Comparison of ENCODE assay signal across 17 cellular contexts in the genomic region with DNA sequence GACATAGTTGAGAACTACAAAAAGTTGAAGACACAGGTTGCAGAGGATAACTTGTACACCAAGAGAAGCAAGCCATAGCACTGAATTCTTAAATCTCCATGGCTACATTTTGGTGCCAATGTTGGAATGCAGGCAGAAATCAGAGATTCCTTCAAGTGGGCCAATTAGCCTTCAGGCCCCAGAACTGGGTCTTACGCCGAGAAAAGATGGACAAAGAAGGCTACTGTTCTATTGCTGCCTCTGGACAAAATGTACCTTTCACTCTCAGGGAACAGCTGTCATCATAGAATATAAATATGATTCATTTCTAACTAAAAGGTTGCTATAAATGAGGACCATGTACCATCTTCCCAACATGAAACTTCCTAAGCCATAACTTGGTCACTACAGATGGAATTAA. TPM values are rescaled to one million over a fixed set of nuclear protein-coding genes. Genes with fewer than 3 reads are reported as not detected.
DNase-seq lines count a peak whose midpoint lies in the region; ATAC-seq and TF ChIP-seq lines count a peak whose summit lies in the region.
"Had no signal": no experiment of that assay in that cellular context is flagged by ENCODE, and none has a peak within 500 bp of the region (broad histone marks: within the 10 kb centered on the region; RNA-seq: fewer than 3 reads in every experiment).

No MANE protein-coding gene starts in this region.

- H3K27me3 ChIP-seq in Panc1 (ENCODE audit: control insufficient read depth, insufficient read depth, low read length) (no peaks in the 10 kb centered on the region), layer of hippocampus (ENCODE audit: control insufficient read depth, insufficient read depth, low read length) (no peaks in the 10 kb centered on the region)

- no peaks in the 10 kb centered on the region for H3K9me3 Mint-ChIP-seq in brain
- no peaks in the 10 kb centered on the region for H3K9me3 Mint-ChIP-seq in stimulated activated effector memory CD8-positive, alpha-beta T cell treated with anti-CD3 and anti-CD28 coated beads, Interleukin-12 subunit alpha, Interleukin-12 subunit beta, amount 100 ng/mL, for 72 hours
- H3K9me3 Mint-ChIP-seq: CD4-positive, CD25-positive, alpha-beta regulatory T cell had no signal

- POLR2A ChIA-PET in Panc1 (lab: Charles Lee), result no interaction called here

- H3K27ac Mint-ChIP-seq in brain, result peak overlapping the region in 4 of 5 experiments; percentile 25 to 91 (median 66)
- H3K27ac Mint-ChIP-seq in stimulated activated effector memory CD8-positive, alpha-beta T cell treated with anti-CD3 and anti-CD28 coated beads, Interleukin-12 subunit alpha, Interleukin-12 subunit beta, amount 100 ng/mL, for 72 hours, result peak overlapping the region; percentile 17
- H3K27ac Mint-ChIP-seq: B cell had no signal

- in situ Hi-C loops in Panc1 (cut with HindIII; ENCODE audit: low pct_unique_long_range_greater_than_20kb, low sequenced_read_pairs), result no loop called here

- TSS peak; percentile 1 for BruUV-seq in Panc1 (replicated peaks; lab: Mats Ljungman, UMichigan)

- no peaks in the 10 kb centered on the region for H3K27me3 Mint-ChIP-seq in brain
- H3K27me3 Mint-ChIP-seq: B cell; CD4-positive, CD25-positive, alpha-beta regulatory T cell had no signal

- peaks cover 75% of the 10 kb centered on the region for H3K36me3 Mint-ChIP-seq in brain
- peaks cover 95% of the 10 kb centered on the region for H3K36me3 Mint-ChIP-seq in stimulated activated effector memory CD8-positive, alpha-beta T cell treated with anti-CD3 and anti-CD28 coated beads, Interleukin-12 subunit alpha, Interleukin-12 subunit beta, amount 100 ng/mL, for 72 hours

- H3K9me3 ChIP-seq in Panc1 (ENCODE audit: control insufficient read depth, insufficient read depth, low read depth, low read length), result no peaks in the 10 kb centered on the region

- TF ChIP-seq CTCF in Panc1 (IDR thresholded peaks at IDR 0.05) (no peak), brain (conservative IDR thresholded peaks at IDR 0.05) (no peak)

- ATAC-seq in Panc1, result no peak
- no peak for ATAC-seq in stimulated activated effector memory CD8-positive, alpha-beta T cell treated with anti-CD3 and anti-CD28 coated beads, Interleukin-12 subunit alpha, Interleukin-12 subunit beta, amount 100 ng/mL, for 72 hours
- ATAC-seq in esophagus mucosa, result no peak
- ATAC-seq in GM21390 (IDR thresholded peaks at IDR 0.05; ENCODE audit: unreplicated experiment), result no peak
- ATAC-seq: HepG2 had no signal

- H3K4me3 ChIP-seq in Panc1 (ENCODE audit: low read depth in 2 of 2, low read length in 2 of 2), result no peak overlapping the region
- H3K4me3 ChIP-seq: PC-9 had no signal

- intact Hi-C loops in Panc1 (cut with micrococcal nuclease; ENCODE audit: unreplicated experiment), result no loop called here

- peaks cover 26% of the 10 kb centered on the region for H3K4me1 Mint-ChIP-seq in brain
- no peaks in the 10 kb centered on the region for H3K4me1 Mint-ChIP-seq in stimulated activated effector memory CD8-positive, alpha-beta T cell treated with anti-CD3 and anti-CD28 coated beads, Interleukin-12 subunit alpha, Interleukin-12 subunit beta, amount 100 ng/mL, for 72 hours
- H3K4me1 Mint-ChIP-seq: B cell had no signal

- no peaks in the 10 kb centered on the region for H3K4me1 ChIP-seq in Panc1 (ENCODE audit: control insufficient read depth, insufficient read depth, low read length)

- DNase-seq in Panc1 (ENCODE audit: low read depth, low spot score), result no peak
- DNase-seq in stimulated activated effector memory CD8-positive, alpha-beta T cell treated with anti-CD3 and anti-CD28 coated beads, Interleukin-12 subunit alpha, Interleukin-12 subunit beta, amount 100 ng/mL, for 72 hours (ENCODE audit: low spot score in 2 of 2), result no peak
- DNase-seq in NOMO-1 treated with dmso at 0.1 percent for 144 hours (lab: John Stamatoyannopoulos, UW; ENCODE audit: unreplicated experiment), result no peak
- DNase-seq: CD4-positive, CD25-positive, alpha-beta regulatory T cell; GOT3; KG1; NCI-H1092; NCI-H146; NCI-H2081; NCI-H774; PC-9 had no signal

- H3K27ac ChIP-seq in Panc1 (ENCODE audit: low read length) (no peak overlapping the region), layer of hippocampus (ENCODE audit: low read depth, low read length) (peak overlapping the region; percentile 84)
- H3K27ac ChIP-seq: PC-9 had no signal

- peak overlapping the region in 1 of 5 experiments; percentile 3 for H3K4me3 Mint-ChIP-seq in brain
- no peak overlapping the region for H3K4me3 Mint-ChIP-seq in stimulated activated effector memory CD8-positive, alpha-beta T cell treated with anti-CD3 and anti-CD28 coated beads, Interleukin-12 subunit alpha, Interleukin-12 subunit beta, amount 100 ng/mL, for 72 hours
- H3K4me3 Mint-ChIP-seq: B cell; CD4-positive, CD25-positive, alpha-beta regulatory T cell had no signal

- H3K36me3 ChIP-seq in Panc1 (ENCODE audit: control insufficient read depth, insufficient read depth, low read length), result peaks cover 41% of the 10 kb centered on the region

- CTCF ChIA-PET in Panc1 (lab: Charles Lee), result no interaction called here

RNA-seq across cellular contexts. Expression of a gene that starts 13.7 kb away (rescaled TPM):
- total RNA-seq in Panc1 (2021; ENCODE audit: unreplicated experiment), result 11.7 TPM
- 10.6 TPM for polyA plus RNA-seq in Panc1 (2012; ENCODE audit: insufficient read length)
- 15.5 TPM for polyA plus RNA-seq in brain (ENCODE audit: insufficient read depth, low read depth, low replicate concordance)
- 7.3 TPM for total RNA-seq in esophagus mucosa

RNA-seq across cellular contexts. Expression of a gene that starts 23.7 kb away (rescaled TPM):
- total RNA-seq in Panc1 (2021; ENCODE audit: unreplicated experiment) (96.1 TPM), esophagus mucosa (44.8 TPM)
- 63.2 TPM for polyA plus RNA-seq in Panc1 (2012; ENCODE audit: insufficient read length)
- 94.7 TPM for polyA plus RNA-seq in brain (ENCODE audit: insufficient read depth, low read depth, low replicate concordance)

RNA-seq across cellular contexts. Expression of a gene that starts 23.9 kb away (rescaled TPM):
- total RNA-seq in Panc1 (2021; ENCODE audit: unreplicated experiment) (43.2 TPM), esophagus mucosa (24.7 TPM)
- polyA plus RNA-seq in Panc1 (2012; ENCODE audit: insufficient read length), result 55.0 TPM
- polyA plus RNA-seq in brain (ENCODE audit: insufficient read depth, low read depth, low replicate concordance), result 48.2 TPM

RNA-seq across cellular contexts. Expression of a gene that starts 43.9 kb away (rescaled TPM):
- 86.6 TPM for total RNA-seq in Panc1 (2021; ENCODE audit: unreplicated experiment)
- polyA plus RNA-seq in Panc1 (2012; ENCODE audit: insufficient read length), result 45.5 TPM
- polyA plus RNA-seq in brain (ENCODE audit: insufficient read depth, low read depth, low replicate concordance), result 26.1 TPM
- total RNA-seq in esophagus mucosa, result 23.1 TPM

RNA-seq across cellular contexts. Expression of a gene that starts 44.4 kb away (rescaled TPM):
- total RNA-seq in Panc1 (2021; ENCODE audit: unreplicated experiment) (80.3 TPM), esophagus mucosa (27.7 TPM)
- 58.7 TPM for polyA plus RNA-seq in Panc1 (2012; ENCODE audit: insufficient read length)
- 35.7 TPM for polyA plus RNA-seq in brain (ENCODE audit: insufficient read depth, low read depth, low replicate concordance)
